24 cellular contexts compared by ENCODE assay signal in the genomic region with DNA sequence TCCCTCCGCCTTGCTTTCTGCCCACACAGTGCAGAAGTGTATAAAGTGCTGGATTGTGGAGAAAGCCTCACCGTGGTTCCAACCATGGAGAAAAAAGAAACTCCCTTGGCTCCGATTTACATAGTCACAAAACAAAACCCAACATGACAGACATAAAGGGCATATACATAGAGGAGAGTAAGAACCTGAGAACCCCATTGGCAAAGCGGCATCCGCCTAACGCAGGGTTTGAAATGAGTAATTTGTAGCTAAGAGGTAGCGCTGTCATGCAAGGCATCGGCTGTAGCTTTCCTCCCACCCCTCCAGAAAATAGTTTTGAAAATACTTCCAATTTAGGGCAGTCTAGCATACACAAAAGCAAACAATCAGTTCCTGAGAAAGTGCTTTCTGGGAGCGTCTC.
"Had no signal": no experiment of that assay in that cellular context is flagged by ENCODE, and none has a peak within 500 bp of the region (broad histone marks: within the 10 kb centered on the region; RNA-seq: fewer than 3 reads in every experiment).

No MANE protein-coding gene starts in this region.

- H3K4me1 ChIP-seq: heart right ventricle, parathyroid adenoma, thyroid gland, upper lobe of right lung had no signal

- H3K4me3 Mint-ChIP-seq: nephron progenitor cell had no signal

- H3K27ac Mint-ChIP-seq: activated naive CD4-positive, alpha-beta T cell treated with anti-CD3 and anti-CD28 coated beads, Interleukin-2, amount 50 U/mL, for 72 hours; nephron progenitor cell had no signal

- H3K4me1 Mint-ChIP-seq: nephron progenitor cell had no signal

- H3K36me3 ChIP-seq: heart right ventricle, SJSA1, thyroid gland, upper lobe of right lung, WERI-Rb-1 had no signal

- ATAC-seq: heart right ventricle, left colon, mucosa of descending colon, right cardiac atrium, upper lobe of right lung had no signal

- H3K27me3 ChIP-seq: SJSA1, thyroid gland, upper lobe of right lung had no signal

- H3K9me3 ChIP-seq: heart right ventricle, mucosa of descending colon, SJSA1, thyroid gland, upper lobe of right lung had no signal

- H3K9me3 Mint-ChIP-seq: activated naive CD4-positive, alpha-beta T cell treated with anti-CD3 and anti-CD28 coated beads, Interleukin-2, amount 50 U/mL, for 72 hours; nephron progenitor cell had no signal

- DNase-seq: activated gamma-delta T cell; central memory CD4-positive, alpha-beta T cell; dermis blood vessel endothelial cell; effector CD8-positive, alpha-beta T cell; erythroblast; foreskin fibroblast; heart right ventricle; islet precursor cell; left colon; mesendoderm; mucosa of descending colon; nephron progenitor cell; nucleus accumbens; right cardiac atrium; stimulated activated CD4-positive, alpha-beta T cell treated with anti-CD3 and anti-CD28 coated beads, Interleukin-12 subunit alpha, Interleukin-12 subunit beta, amount 100 ng/mL, for 4 hours; stimulated activated CD4-positive, alpha-beta T cell treated with anti-CD3 and anti-CD28 coated beads, Interleukin-1b, Interleukin-23, amount 100 ng/mL, for 48 hours; stimulated activated CD8-positive, alpha-beta memory T cell treated with anti-CD3 and anti-CD28 coated beads, Interleukin-4, amount 100 ng/mL, for 48 hours; stimulated activated naive CD4-positive, alpha-beta T cell; thyroid gland; upper lobe of right lung; WERI-Rb-1 had no signal

- H3K27ac ChIP-seq: heart right ventricle, parathyroid adenoma, SJSA1, thyroid gland, upper lobe of right lung, WERI-Rb-1 had no signal

- H3K36me3 Mint-ChIP-seq: activated naive CD4-positive, alpha-beta T cell treated with anti-CD3 and anti-CD28 coated beads, Interleukin-2, amount 50 U/mL, for 72 hours had no signal

- H3K4me3 ChIP-seq: heart right ventricle, mucosa of descending colon, SJSA1, thyroid gland, upper lobe of right lung had no signal
